22 cellular contexts compared by ENCODE assay signal in the genomic region with DNA sequence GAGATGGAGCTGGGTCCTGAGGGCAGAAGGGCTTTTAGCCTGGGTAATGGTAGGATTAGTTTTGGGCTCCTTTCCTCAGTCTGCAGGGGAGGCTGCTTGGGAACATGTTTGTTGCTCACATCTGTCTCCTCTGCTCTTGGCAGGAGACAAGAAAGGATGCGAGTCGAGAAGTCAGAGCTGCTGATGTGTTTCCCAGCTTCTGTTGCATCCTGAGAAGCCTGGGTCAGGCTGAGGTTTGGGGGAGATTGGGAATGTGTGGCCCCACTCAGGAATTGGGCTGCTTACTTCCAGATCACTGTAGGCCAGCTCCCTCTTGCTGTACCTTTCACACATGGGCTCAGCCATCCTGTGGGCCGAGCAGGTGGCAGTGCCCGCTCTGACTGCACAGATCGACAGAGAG.
DNase-seq lines count a peak whose midpoint lies in the region; ATAC-seq and TF ChIP-seq lines count a peak whose summit lies in the region.
"Had no signal": no experiment of that assay in that cellular context is flagged by ENCODE, and none has a peak within 500 bp of the region (broad histone marks: within the 10 kb centered on the region; RNA-seq: fewer than 3 reads in every experiment).

No MANE protein-coding gene starts in this region.

- H3K4me1 Mint-ChIP-seq in IgD-negative memory B cell (peaks cover 20 to 41% (median 40%) of the 10 kb centered on the region in 3 donors), glutamatergic neuron (ENCODE audit: low read depth, unreplicated experiment) (peaks cover 65% of the 10 kb centered on the region)
- H3K4me1 Mint-ChIP-seq in activated CD8-positive, alpha-beta memory T cell treated with anti-CD3 and anti-CD28 coated beads, Interleukin-2, amount 10 ng/mL, durations not matched to agents 7 days and 5 days: no peaks in the 10 kb centered on the region

- no peaks in the 10 kb centered on the region for H3K27me3 ChIP-seq in psoas muscle (ENCODE audit: insufficient read depth in 3 of 3, low read length in 2 of 3)
- H3K27me3 ChIP-seq: adrenal gland, esophagus muscularis mucosa, SJCRH30, vagina had no signal

- CTCF ChIA-PET in activated CD8-positive, alpha-beta memory T cell treated with anti-CD3 and anti-CD28 coated beads, Interleukin-2, amount 10 ng/mL, durations not matched to agents 7 days and 5 days (lab: Charles Lee): no interaction called here

- 53 to 69% (median 57%) methylated on average over 5 of the region's 5 CpGs for WGBS in psoas muscle, 3 donors

- DNase-seq in NCI-H82 (lab: John Stamatoyannopoulos, UW): peak; percentile 45
- DNase-seq in NCI-H82 treated with DMSO at 0.1 percent for 48 hours (lab: John Stamatoyannopoulos, UW; ENCODE audit: unreplicated experiment): no peak
- no peak for DNase-seq in glutamatergic neuron
- no peak for DNase-seq in psoas muscle
- DNase-seq in COLO829 (ENCODE audit: low spot score): no peak
- no peak for DNase-seq in NCI-H345 treated with DMSO at 0.1 percent for 48 hours (lab: John Stamatoyannopoulos, UW; ENCODE audit: unreplicated experiment)
- no peak for DNase-seq in activated CD8-positive, alpha-beta memory T cell treated with anti-CD3 and anti-CD28 coated beads, Interleukin-2, amount 10 ng/mL, durations not matched to agents 7 days and 5 days
- DNase-seq: activated gamma-delta T cell; central memory CD4-positive, alpha-beta T cell; effector memory CD4-positive, alpha-beta T cell; HFFc6; midbrain; NCI-H1436 treated with DMSO at 0.1 percent for 48 hours; NCI-H774; SJCRH30; stimulated activated CD8-positive, alpha-beta memory T cell treated with anti-CD3 and anti-CD28 coated beads, Interleukin-4, amount 100 ng/mL, for 48 hours had no signal

- intact Hi-C loops in psoas muscle (cut with DNase I): loop anchor here in 1 of 2 donors (5.0 kb wide), 1 partner anchor 37 kb away; no protein-coding TSS in a partner anchor

- no peaks in the 10 kb centered on the region for H3K36me3 ChIP-seq in psoas muscle (ENCODE audit: insufficient read depth in 1 of 2, low read depth in 1 of 2)
- H3K36me3 ChIP-seq: adrenal gland, esophagus muscularis mucosa, SJCRH30, vagina had no signal

- peak overlapping the region; percentile 1 for H3K27ac ChIP-seq in psoas muscle
- H3K27ac ChIP-seq: adrenal gland, vagina had no signal

- TF ChIP-seq CTCF in glutamatergic neuron (IDR thresholded peaks at IDR 0.05; ENCODE audit: partially characterized antibody, unreplicated experiment) (no peak), psoas muscle (IDR thresholded peaks at IDR 0.05) (no peak)

- H3K4me1 ChIP-seq in psoas muscle: peaks cover 64% of the 10 kb centered on the region

- H3K4me3 Mint-ChIP-seq in IgD-negative memory B cell (peak overlapping the region in 1 of 4 donors; percentile 10), glutamatergic neuron (ENCODE audit: unreplicated experiment) (peak overlapping the region; percentile 65)
- H3K4me3 Mint-ChIP-seq in activated CD8-positive, alpha-beta memory T cell treated with anti-CD3 and anti-CD28 coated beads, Interleukin-2, amount 10 ng/mL, durations not matched to agents 7 days and 5 days: no peak overlapping the region
- H3K4me3 Mint-ChIP-seq: B cell; HFFc6; T-helper 1 cell treated with Interleukin-12 subunit alpha and Interleukin-12 subunit beta and Interleukin-4 antibody, amounts not matched to agents 30 μg/mL and 1 μg/mL, for 36 hours had no signal

- H3K4me3 ChIP-seq in psoas muscle: no peak overlapping the region
- H3K4me3 ChIP-seq: adrenal gland, esophagus muscularis mucosa, SJCRH30, vagina had no signal

- H3K27me3 Mint-ChIP-seq in IgD-negative memory B cell (no peaks in the 10 kb centered on the region), glutamatergic neuron (ENCODE audit: unreplicated experiment) (peaks cover 15% of the 10 kb centered on the region)
- no peaks in the 10 kb centered on the region for H3K27me3 Mint-ChIP-seq in activated CD8-positive, alpha-beta memory T cell treated with anti-CD3 and anti-CD28 coated beads, Interleukin-2, amount 10 ng/mL, durations not matched to agents 7 days and 5 days
- H3K27me3 Mint-ChIP-seq: B cell had no signal

- H3K36me3 Mint-ChIP-seq in IgD-negative memory B cell: no peaks in the 10 kb centered on the region
- no peaks in the 10 kb centered on the region for H3K36me3 Mint-ChIP-seq in glutamatergic neuron (ENCODE audit: unreplicated experiment)
- no peaks in the 10 kb centered on the region for H3K36me3 Mint-ChIP-seq in activated CD8-positive, alpha-beta memory T cell treated with anti-CD3 and anti-CD28 coated beads, Interleukin-2, amount 10 ng/mL, durations not matched to agents 7 days and 5 days

- no peak for ATAC-seq in psoas muscle
- ATAC-seq in activated CD8-positive, alpha-beta memory T cell treated with anti-CD3 and anti-CD28 coated beads, Interleukin-2, amount 10 ng/mL, durations not matched to agents 7 days and 5 days: no peak

- H3K27ac Mint-ChIP-seq in IgD-negative memory B cell (peak overlapping the region in 2 of 3 donors; percentile 14 to 56), glutamatergic neuron (ENCODE audit: unreplicated experiment) (peak overlapping the region; percentile 95)
- no peak overlapping the region for H3K27ac Mint-ChIP-seq in activated CD8-positive, alpha-beta memory T cell treated with anti-CD3 and anti-CD28 coated beads, Interleukin-2, amount 10 ng/mL, durations not matched to agents 7 days and 5 days
- H3K27ac Mint-ChIP-seq: HFFc6; T-helper 1 cell treated with Interleukin-12 subunit alpha and Interleukin-12 subunit beta and Interleukin-4 antibody, amounts not matched to agents 30 μg/mL and 1 μg/mL, for 36 hours had no signal

- H3K9me3 Mint-ChIP-seq in IgD-negative memory B cell (no peaks in the 10 kb centered on the region), glutamatergic neuron (ENCODE audit: unreplicated experiment) (peaks cover 41% of the 10 kb centered on the region)
- no peaks in the 10 kb centered on the region for H3K9me3 Mint-ChIP-seq in activated CD8-positive, alpha-beta memory T cell treated with anti-CD3 and anti-CD28 coated beads, Interleukin-2, amount 10 ng/mL, durations not matched to agents 7 days and 5 days (ENCODE audit: low read depth)
- H3K9me3 Mint-ChIP-seq: HFFc6; T-helper 1 cell treated with Interleukin-12 subunit alpha and Interleukin-12 subunit beta and Interleukin-4 antibody, amounts not matched to agents 30 μg/mL and 1 μg/mL, for 36 hours had no signal

- H3K9me3 ChIP-seq in psoas muscle: no peaks in the 10 kb centered on the region
- H3K9me3 ChIP-seq: adrenal gland, esophagus muscularis mucosa, SJCRH30, vagina had no signal
